ENCODE assay signal across 35 cellular contexts in the genomic region with DNA sequence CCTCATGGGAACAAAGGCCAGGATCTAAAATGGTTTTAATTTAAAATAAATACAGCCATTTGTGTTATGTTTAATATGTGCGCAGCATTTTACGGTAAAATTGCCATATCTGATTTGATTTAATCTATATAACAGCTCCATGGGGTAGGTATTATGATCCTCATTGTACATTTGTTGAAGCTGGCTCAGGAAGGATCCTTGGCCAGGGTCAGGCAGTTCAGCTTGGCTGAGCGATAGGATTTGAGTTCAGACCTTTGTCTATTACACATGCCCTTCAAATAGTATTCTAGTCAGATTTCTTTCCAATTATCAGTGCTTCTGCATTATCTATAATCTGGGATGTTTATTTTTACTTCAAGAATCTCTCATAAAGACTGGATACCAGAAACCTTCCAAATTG.
"Had no signal": no experiment of that assay in that cellular context is flagged by ENCODE, and none has a peak within 500 bp of the region (broad histone marks: within the 10 kb centered on the region; RNA-seq: fewer than 3 reads in every experiment).

No MANE protein-coding gene starts in this region.

- H3K9me3 Mint-ChIP-seq: brain had no signal

- H3K27me3 ChIP-seq: adrenal gland, ascending aorta, brain microvascular endothelial cell, breast epithelium, cardiac muscle cell had no signal

- ATAC-seq: activated naive CD4-positive, alpha-beta T cell treated with anti-CD3 and anti-CD28 coated beads, Interleukin-2, amount 50 U/mL, for 72 hours; activated naive CD8-positive, alpha-beta T cell treated with anti-CD3 and anti-CD28 coated beads, Interleukin-2, amount 50 U/mL, for 24 hours; activated T-cell treated with anti-CD3 and anti-CD28 coated beads, Interleukin-2, amount 50 U/mL, for 4 hours; activated T-cell treated with anti-CD3 and anti-CD28 coated beads, Interleukin-2, amount 50 U/mL, for 72 hours; activated T-helper 17 cell treated with anti-CD3 and anti-CD28 coated beads, Interleukin-2, amount 50 U/mL, for 72 hours; body of pancreas had no signal

- H3K4me1 Mint-ChIP-seq: activated naive CD4-positive, alpha-beta T cell treated with anti-CD3 and anti-CD28 coated beads, Interleukin-2, amount 10 ng/mL, durations not matched to agents 7 days and 5 days; activated naive CD4-positive, alpha-beta T cell treated with anti-CD3 and anti-CD28 coated beads, Interleukin-2, amount 50 U/mL, for 24 hours; activated naive CD8-positive, alpha-beta T cell treated with anti-CD3 and anti-CD28 coated beads for 36 hours; activated naive CD8-positive, alpha-beta T cell treated with anti-CD3 and anti-CD28 coated beads, Interleukin-2, amount 10 ng/mL, durations not matched to agents 7 days and 5 days; activated naive CD8-positive, alpha-beta T cell treated with anti-CD3 and anti-CD28 coated beads, Interleukin-2, amount 50 U/mL, for 24 hours; activated T-helper 17 cell treated with anti-CD3 and anti-CD28 coated beads, Interleukin-2, amount 50 U/mL, for 72 hours; central memory CD8-positive, alpha-beta T cell had no signal

- H3K36me3 Mint-ChIP-seq: activated naive CD4-positive, alpha-beta T cell treated with anti-CD3 and anti-CD28 coated beads, Interleukin-2, amount 10 ng/mL, durations not matched to agents 7 days and 5 days; activated naive CD8-positive, alpha-beta T cell; activated naive CD8-positive, alpha-beta T cell treated with anti-CD3 and anti-CD28 coated beads for 36 hours; activated naive CD8-positive, alpha-beta T cell treated with anti-CD3 and anti-CD28 coated beads, Interleukin-2, amount 10 ng/mL, durations not matched to agents 7 days and 5 days; brain had no signal

- H3K9me3 ChIP-seq: adrenal gland, ascending aorta, body of pancreas, breast epithelium had no signal

- H3K4me3 ChIP-seq: adrenal gland, ascending aorta, body of pancreas, breast epithelium, cardiac muscle cell had no signal

- DNase-seq: activated effector memory CD4-positive, alpha-beta T cell treated with anti-CD3 and anti-CD28 coated beads, Interleukin-2, amount 50 U/mL, for 16 hours; activated effector memory CD4-positive, alpha-beta T cell treated with Interleukin-2 at 50 U/mL for 16 hours; activated gamma-delta T cell; activated gamma-delta T cell treated with Interleukin-2 at 50 U/mL for 16 hours; activated naive CD4-positive, alpha-beta T cell; activated naive CD4-positive, alpha-beta T cell treated with anti-CD3 and anti-CD28 coated beads for 36 hours; activated naive CD4-positive, alpha-beta T cell treated with anti-CD3 and anti-CD28 coated beads, Interleukin-2, amount 10 ng/mL, durations not matched to agents 7 days and 5 days; activated naive CD4-positive, alpha-beta T cell treated with anti-CD3 and anti-CD28 coated beads, Interleukin-2, amount 50 U/mL, for 16 hours; activated naive CD4-positive, alpha-beta T cell treated with Interleukin-2 at 50 U/mL for 16 hours; activated naive CD8-positive, alpha-beta T cell treated with anti-CD3 and anti-CD28 coated beads for 36 hours; activated naive CD8-positive, alpha-beta T cell treated with anti-CD3 and anti-CD28 coated beads, Interleukin-2, amount 10 ng/mL, durations not matched to agents 7 days and 5 days; activated naive CD8-positive, alpha-beta T cell treated with anti-CD3 and anti-CD28 coated beads, Interleukin-2, amount 50 U/mL, for 24 hours; activated T-cell treated with anti-CD3 and anti-CD28 coated beads, Interleukin-2, amount 50 U/mL, for 1 hour; activated T-cell treated with anti-CD3 and anti-CD28 coated beads, Interleukin-2, amount 50 U/mL, for 24 hours; activated T-cell treated with anti-CD3 and anti-CD28 coated beads, Interleukin-2, amount 50 U/mL, for 4 hours; activated T-cell treated with anti-CD3 and anti-CD28 coated beads, Interleukin-2, amount 50 U/mL, for 48 hours; activated T-cell treated with anti-CD3 and anti-CD28 coated beads, Interleukin-2, amount 50 U/mL, for 72 hours; adrenal gland; amniotic stem cell; amygdala; aorta; body of pancreas; brain microvascular endothelial cell; central memory CD4-positive, alpha-beta T cell had no signal

- H3K36me3 ChIP-seq: adrenal gland, ascending aorta, brain microvascular endothelial cell, breast epithelium, cardiac muscle cell had no signal

- H3K4me3 Mint-ChIP-seq: activated naive CD4-positive, alpha-beta T cell treated with anti-CD3 and anti-CD28 coated beads for 36 hours; activated naive CD4-positive, alpha-beta T cell treated with anti-CD3 and anti-CD28 coated beads, Interleukin-2, amount 10 ng/mL, durations not matched to agents 7 days and 5 days; activated naive CD4-positive, alpha-beta T cell treated with anti-CD3 and anti-CD28 coated beads, Interleukin-2, amount 50 U/mL, for 24 hours; activated naive CD8-positive, alpha-beta T cell; activated naive CD8-positive, alpha-beta T cell treated with anti-CD3 and anti-CD28 coated beads for 36 hours; activated naive CD8-positive, alpha-beta T cell treated with anti-CD3 and anti-CD28 coated beads, Interleukin-2, amount 10 ng/mL, durations not matched to agents 7 days and 5 days; activated naive CD8-positive, alpha-beta T cell treated with anti-CD3 and anti-CD28 coated beads, Interleukin-2, amount 50 U/mL, for 24 hours; activated T-cell treated with anti-CD3 and anti-CD28 coated beads, Interleukin-2, amount 50 U/mL, for 24 hours; activated T-cell treated with anti-CD3 and anti-CD28 coated beads, Interleukin-2, amount 50 U/mL, for 4 hours; activated T-cell treated with anti-CD3 and anti-CD28 coated beads, Interleukin-2, amount 50 U/mL, for 72 hours; activated T-helper 1 cell treated with anti-CD3 and anti-CD28 coated beads, Interleukin-12 subunit alpha, Interleukin-12 subunit beta, Interleukin-2, Interleukin-4 antibody, amounts not matched to agents 30 ng/mL and 10 ng/mL and 1 ng/mL, durations not matched to agents 14 hours and 24 hours and 36 hours; activated T-helper 17 cell treated with anti-CD3 and anti-CD28 coated beads, Interleukin-2, amount 50 U/mL, for 72 hours; brain; central memory CD8-positive, alpha-beta T cell had no signal

- H3K4me1 ChIP-seq: adrenal gland, ascending aorta, body of pancreas, breast epithelium had no signal

- H3K27ac ChIP-seq: adrenal gland, ascending aorta, body of pancreas, brain microvascular endothelial cell, breast epithelium, cardiac muscle cell had no signal

- H3K27ac Mint-ChIP-seq: activated naive CD4-positive, alpha-beta T cell treated with anti-CD3 and anti-CD28 coated beads for 36 hours; activated naive CD4-positive, alpha-beta T cell treated with anti-CD3 and anti-CD28 coated beads, Interleukin-2, amount 10 ng/mL, durations not matched to agents 7 days and 5 days; activated naive CD4-positive, alpha-beta T cell treated with anti-CD3 and anti-CD28 coated beads, Interleukin-2, amount 50 U/mL, for 24 hours; activated naive CD4-positive, alpha-beta T cell treated with anti-CD3 and anti-CD28 coated beads, Interleukin-2, amount 50 U/mL, for 72 hours; activated naive CD8-positive, alpha-beta T cell; activated naive CD8-positive, alpha-beta T cell treated with anti-CD3 and anti-CD28 coated beads for 36 hours; activated naive CD8-positive, alpha-beta T cell treated with anti-CD3 and anti-CD28 coated beads, Interleukin-2, amount 10 ng/mL, durations not matched to agents 7 days and 5 days; activated naive CD8-positive, alpha-beta T cell treated with anti-CD3 and anti-CD28 coated beads, Interleukin-2, amount 50 U/mL, for 24 hours; activated T-cell treated with anti-CD3 and anti-CD28 coated beads, Interleukin-2, amount 50 U/mL, for 24 hours; activated T-cell treated with anti-CD3 and anti-CD28 coated beads, Interleukin-2, amount 50 U/mL, for 72 hours; activated T-helper 1 cell treated with anti-CD3 and anti-CD28 coated beads, Interleukin-12 subunit alpha, Interleukin-12 subunit beta, Interleukin-2, Interleukin-4 antibody, amounts not matched to agents 30 ng/mL and 10 ng/mL and 1 ng/mL, durations not matched to agents 14 hours and 24 hours and 36 hours; activated T-helper 17 cell treated with anti-CD3 and anti-CD28 coated beads, Interleukin-2, amount 50 U/mL, for 72 hours; activated T-helper 2 cell treated with anti-CD3 and anti-CD28 coated beads, Interferon-gamma antibody, Interleukin-2, Interleukin-4, amounts not matched to agents 10 μg/mL and 5 μg/mL and 100 μg/mL, durations not matched to agents 14 hours and 24 hours and 36 hours had no signal

- H3K27me3 Mint-ChIP-seq: activated naive CD4-positive, alpha-beta T cell treated with anti-CD3 and anti-CD28 coated beads, Interleukin-2, amount 10 ng/mL, durations not matched to agents 7 days and 5 days; activated naive CD4-positive, alpha-beta T cell treated with anti-CD3 and anti-CD28 coated beads, Interleukin-2, amount 50 U/mL, for 24 hours; activated naive CD8-positive, alpha-beta T cell treated with anti-CD3 and anti-CD28 coated beads for 36 hours; activated naive CD8-positive, alpha-beta T cell treated with anti-CD3 and anti-CD28 coated beads, Interleukin-2, amount 10 ng/mL, durations not matched to agents 7 days and 5 days; activated naive CD8-positive, alpha-beta T cell treated with anti-CD3 and anti-CD28 coated beads, Interleukin-2, amount 50 U/mL, for 24 hours; activated T-cell treated with anti-CD3 and anti-CD28 coated beads, Interleukin-2, amount 50 U/mL, for 24 hours; activated T-helper 17 cell treated with anti-CD3 and anti-CD28 coated beads, Interleukin-2, amount 50 U/mL, for 72 hours; central memory CD8-positive, alpha-beta T cell had no signal
